ENCODE assay signal across 38 cellular contexts in the genomic region with DNA sequence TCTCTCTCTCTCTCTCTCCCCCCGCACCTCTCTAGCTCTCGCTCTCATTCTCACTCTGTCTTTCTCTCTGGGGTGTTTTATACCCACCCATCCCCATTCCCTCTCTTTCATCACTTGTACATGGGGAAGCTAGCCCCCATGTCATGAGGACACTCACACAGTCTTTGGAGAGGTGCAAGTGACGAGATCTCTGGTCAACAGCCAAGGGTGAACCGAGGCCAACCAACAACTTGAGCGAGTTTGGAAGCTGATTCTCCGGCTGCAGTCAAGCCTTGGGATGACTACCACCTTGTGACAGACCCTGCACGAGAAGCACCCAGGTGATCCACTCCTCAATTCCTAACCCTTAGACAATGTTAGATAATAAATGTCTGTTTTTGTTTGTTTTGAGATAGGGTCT.
"Had no signal": no experiment of that assay in that cellular context is flagged by ENCODE, and none has a peak within 500 bp of the region (broad histone marks: within the 10 kb centered on the region; RNA-seq: fewer than 3 reads in every experiment).

No MANE protein-coding gene starts in this region.

- H3K27ac ChIP-seq: adrenal gland, body of pancreas, brain microvascular endothelial cell, breast epithelium, VCaP had no signal

- DNase-seq: activated B cell treated with CpG ODN at 0.5 μM for 24 hours; activated CD4-positive, alpha-beta memory T cell treated with anti-CD3 and anti-CD28 coated beads for 36 hours; activated CD4-positive, alpha-beta T cell treated with anti-CD3 and anti-CD28 coated beads for 4 hours; activated CD4-positive, alpha-beta T cell treated with anti-CD3 and anti-CD28 coated beads, Interleukin-2, amount 10 ng/mL, durations not matched to agents 24 days and 14 days; activated CD4-positive, alpha-beta T cell treated with anti-CD3 and anti-CD28 coated beads, Interleukin-2, amount 50 U/mL, for 1 hour; activated CD4-positive, alpha-beta T cell treated with anti-CD3 and anti-CD28 coated beads, Interleukin-2, amount 50 U/mL, for 4 hours; activated CD4-positive, CD25-positive, alpha-beta regulatory T cell treated with anti-CD3 and anti-CD28 coated beads, Interleukin-2, amount 50 U/mL, for 72 hours; activated CD8-positive, alpha-beta memory T cell treated with anti-CD3 and anti-CD28 coated beads, Interleukin-2, amount 50 U/mL, for 4 hours; activated CD8-positive, alpha-beta T cell treated with anti-CD3 and anti-CD28 coated beads for 36 hours; activated effector memory CD4-positive, alpha-beta T cell treated with anti-CD3 and anti-CD28 coated beads, Interleukin-2, amount 50 U/mL, for 16 hours; activated gamma-delta T cell treated with Interleukin-2 at 50 U/mL for 16 hours; activated naive CD4-positive, alpha-beta T cell; activated naive CD4-positive, alpha-beta T cell treated with anti-CD3 and anti-CD28 coated beads for 36 hours; activated naive CD4-positive, alpha-beta T cell treated with anti-CD3 and anti-CD28 coated beads, Interleukin-2, amount 50 U/mL, for 16 hours; activated naive CD8-positive, alpha-beta T cell treated with anti-CD3 and anti-CD28 coated beads for 36 hours; activated T-cell treated with anti-CD3 and anti-CD28 coated beads for 4 hours; activated T-cell treated with anti-CD3 and anti-CD28 coated beads, Interleukin-2, amount 50 U/mL, for 1 hour; activated T-cell treated with anti-CD3 and anti-CD28 coated beads, Interleukin-2, amount 50 U/mL, for 4 hours; activated T-cell treated with anti-CD3 and anti-CD28 coated beads, Interleukin-2, amount 50 U/mL, for 72 hours; adrenal gland; amniotic stem cell; aorta; body of pancreas; brain microvascular endothelial cell; caudate nucleus; cerebellar nuclear complex; T-cell; T-helper 2 cell; T-helper 9 cell had no signal

- H3K27ac Mint-ChIP-seq: activated B cell treated with CpG ODN at 0.5 μM for 24 hours; activated CD4-positive, alpha-beta memory T cell treated with anti-CD3 and anti-CD28 coated beads for 36 hours; activated CD4-positive, alpha-beta T cell treated with anti-CD3 and anti-CD28 coated beads, Interleukin-2, amount 10 ng/mL, durations not matched to agents 24 days and 14 days; activated CD8-positive, alpha-beta T cell treated with anti-CD3 and anti-CD28 coated beads for 36 hours; activated naive CD4-positive, alpha-beta T cell treated with anti-CD3 and anti-CD28 coated beads for 36 hours; activated naive CD4-positive, alpha-beta T cell treated with anti-CD3 and anti-CD28 coated beads, Interleukin-2, amount 50 U/mL, for 72 hours; activated naive CD8-positive, alpha-beta T cell treated with anti-CD3 and anti-CD28 coated beads for 36 hours; activated T-cell treated with anti-CD3 and anti-CD28 coated beads, Interleukin-2, amount 50 U/mL, for 72 hours; activated T-helper 1 cell treated with anti-CD3 and anti-CD28 coated beads, Interleukin-12 subunit alpha, Interleukin-12 subunit beta, Interleukin-2, Interleukin-4 antibody, amounts not matched to agents 30 ng/mL and 10 ng/mL and 1 ng/mL, durations not matched to agents 14 hours and 24 hours and 36 hours; activated T-helper 17 cell treated with anti-CD3 and anti-CD28 coated beads, Interleukin-2, amount 50 U/mL, for 72 hours; T-cell; T-helper 2 cell treated with Interferon-gamma antibody and Interleukin-4, amounts not matched to agents 5 μg/mL and 100 μg/mL, for 36 hours had no signal

- H3K9me3 ChIP-seq: adrenal gland, body of pancreas, breast epithelium had no signal

- H3K36me3 Mint-ChIP-seq: activated CD4-positive, alpha-beta memory T cell treated with anti-CD3 and anti-CD28 coated beads for 36 hours; activated naive CD4-positive, alpha-beta T cell treated with anti-CD3 and anti-CD28 coated beads, Interleukin-2, amount 50 U/mL, for 72 hours; activated naive CD8-positive, alpha-beta T cell treated with anti-CD3 and anti-CD28 coated beads for 36 hours; T-cell had no signal

- FAIRE-seq: astrocyte, TTC549 had no signal

- H3K4me3 Mint-ChIP-seq: activated B cell treated with CpG ODN at 0.5 μM for 24 hours; activated CD4-positive, alpha-beta memory T cell treated with anti-CD3 and anti-CD28 coated beads for 36 hours; activated CD4-positive, alpha-beta T cell treated with anti-CD3 and anti-CD28 coated beads, Interleukin-2, amount 10 ng/mL, durations not matched to agents 24 days and 14 days; activated CD8-positive, alpha-beta T cell treated with anti-CD3 and anti-CD28 coated beads for 36 hours; activated naive CD4-positive, alpha-beta T cell treated with anti-CD3 and anti-CD28 coated beads for 36 hours; activated naive CD8-positive, alpha-beta T cell treated with anti-CD3 and anti-CD28 coated beads for 36 hours; activated T-cell treated with anti-CD3 and anti-CD28 coated beads, Interleukin-2, amount 50 U/mL, for 4 hours; activated T-cell treated with anti-CD3 and anti-CD28 coated beads, Interleukin-2, amount 50 U/mL, for 72 hours; activated T-helper 1 cell treated with anti-CD3 and anti-CD28 coated beads, Interleukin-12 subunit alpha, Interleukin-12 subunit beta, Interleukin-2, Interleukin-4 antibody, amounts not matched to agents 30 ng/mL and 10 ng/mL and 1 ng/mL, durations not matched to agents 14 hours and 24 hours and 36 hours; activated T-helper 17 cell treated with anti-CD3 and anti-CD28 coated beads, Interleukin-2, amount 50 U/mL, for 72 hours; central memory CD8-positive, alpha-beta T cell; T-cell; T-helper 2 cell treated with Interferon-gamma antibody and Interleukin-4, amounts not matched to agents 5 μg/mL and 100 μg/mL, for 36 hours had no signal

- H3K4me3 ChIP-seq: adrenal gland, body of pancreas, breast epithelium had no signal

- H3K36me3 ChIP-seq: adrenal gland, brain microvascular endothelial cell, breast epithelium had no signal

- H3K27me3 Mint-ChIP-seq: activated B cell treated with CpG ODN at 0.5 μM for 24 hours; activated CD4-positive, alpha-beta memory T cell treated with anti-CD3 and anti-CD28 coated beads for 36 hours; activated CD8-positive, alpha-beta T cell treated with anti-CD3 and anti-CD28 coated beads for 36 hours; activated naive CD8-positive, alpha-beta T cell treated with anti-CD3 and anti-CD28 coated beads for 36 hours; activated T-helper 17 cell treated with anti-CD3 and anti-CD28 coated beads, Interleukin-2, amount 50 U/mL, for 72 hours; central memory CD8-positive, alpha-beta T cell had no signal

- H3K4me1 ChIP-seq: adrenal gland had no signal

- H3K27me3 ChIP-seq: adrenal gland, body of pancreas, brain microvascular endothelial cell, breast epithelium had no signal

- ATAC-seq: activated CD8-positive, alpha-beta T cell treated with anti-CD3 and anti-CD28 coated beads for 36 hours; activated naive CD4-positive, alpha-beta T cell treated with anti-CD3 and anti-CD28 coated beads, Interleukin-2, amount 50 U/mL, for 72 hours; activated T-cell treated with anti-CD3 and anti-CD28 coated beads, Interleukin-2, amount 50 U/mL, for 4 hours; activated T-cell treated with anti-CD3 and anti-CD28 coated beads, Interleukin-2, amount 50 U/mL, for 72 hours; activated T-helper 17 cell treated with anti-CD3 and anti-CD28 coated beads, Interleukin-2, amount 50 U/mL, for 72 hours; body of pancreas; T-cell had no signal

- H3K4me1 Mint-ChIP-seq: activated T-helper 17 cell treated with anti-CD3 and anti-CD28 coated beads, Interleukin-2, amount 50 U/mL, for 72 hours had no signal
